Comparison of ENCODE assay signal across 15 cellular contexts in genomic region chr16:53034306-53034705, GRCh38. TPM values are rescaled to one million over a fixed set of nuclear protein-coding genes. Genes with fewer than 3 reads are reported as not detected.
"Had no signal": no experiment of that assay in that cellular context is flagged by ENCODE, and none has a peak within 500 bp of the region (broad histone marks: within the 10 kb centered on the region; RNA-seq: fewer than 3 reads in every experiment).

No MANE protein-coding gene starts in this region.

- H2AFZ ChIP-seq: hepatocyte had no signal

- H3K79me2 ChIP-seq: hepatocyte had no signal

- H3K27me3 ChIP-seq: cardiac muscle cell, colonic mucosa, hepatocyte, tibial nerve had no signal

- H3K27ac ChIP-seq: cardiac muscle cell, colonic mucosa, hepatocyte, lower lobe of right lung, tibial nerve had no signal

- H3K36me3 ChIP-seq: cardiac muscle cell, colonic mucosa, lower lobe of right lung, tibial nerve had no signal

- H3K4me1 ChIP-seq: colonic mucosa had no signal

- H3K4me3 ChIP-seq: cardiac muscle cell, colonic mucosa, hepatocyte, lower lobe of right lung, tibial nerve had no signal

- ATAC-seq: activated CD4-positive, alpha-beta T cell treated with anti-CD3 and anti-CD28 coated beads for 36 hours; lower lobe of right lung; stimulated activated memory B cell treated with anti-CD40 and anti-IgM and Interleukin-4, amounts not matched to agents 10 μg/mL and 1 μg/mL and 100 μg/mL, for 72 hours had no signal

- H3K9me3 ChIP-seq: colonic mucosa, lower lobe of right lung, tibial nerve had no signal

- H3K4me2 ChIP-seq: hepatocyte had no signal

- DNase-seq: activated CD4-positive, alpha-beta memory T cell treated with anti-CD3 and anti-CD28 coated beads, Interleukin-2, amount 10 ng/mL, durations not matched to agents 7 days and 5 days; activated CD4-positive, alpha-beta T cell treated with anti-CD3 and anti-CD28 coated beads for 36 hours; activated gamma-delta T cell; activated naive CD8-positive, alpha-beta T cell treated with anti-CD3 and anti-CD28 coated beads for 36 hours; activated T-cell treated with anti-CD3 and anti-CD28 coated beads, Interleukin-2, amount 50 U/mL, for 48 hours; anterior cingulate cortex; colonic mucosa; lower lobe of right lung; midbrain; posterior cingulate gyrus; small intestine had no signal

RNA-seq across cellular contexts. Expression of gene CHD9NB, which starts 18.4 kb away (rescaled TPM):
- polyA plus RNA-seq: cardiac muscle cell had no signal
